ENCODE assay signal across 35 cellular contexts in genomic region chr5:57431816-57432215, GRCh38. TPM values are rescaled to one million over a fixed set of nuclear protein-coding genes. Genes with fewer than 3 reads are reported as not detected.
"Had no signal": no experiment of that assay in that cellular context is flagged by ENCODE, and none has a peak within 500 bp of the region (broad histone marks: within the 10 kb centered on the region; RNA-seq: fewer than 3 reads in every experiment).

No MANE protein-coding gene starts in this region.

- H3K4me1 Mint-ChIP-seq: activated CD4-positive, alpha-beta T cell treated with anti-CD3 and anti-CD28 coated beads, Interleukin-2, amount 10 ng/mL, durations not matched to agents 24 days and 14 days; activated naive CD8-positive, alpha-beta T cell treated with anti-CD3 and anti-CD28 coated beads for 36 hours; activated T-helper 17 cell treated with anti-CD3 and anti-CD28 coated beads, Interleukin-2, amount 50 U/mL, for 72 hours had no signal

- H3K36me3 ChIP-seq: brain microvascular endothelial cell, MG63, WERI-Rb-1 had no signal

- DNase-seq: activated CD4-positive, alpha-beta T cell treated with anti-CD3 and anti-CD28 coated beads, Interleukin-2, amount 10 ng/mL, durations not matched to agents 24 days and 14 days; activated CD4-positive, alpha-beta T cell treated with anti-CD3 and anti-CD28 coated beads, Interleukin-2, amount 50 U/mL, for 4 hours; activated CD4-positive, CD25-positive, alpha-beta regulatory T cell; activated CD8-positive, alpha-beta T cell treated with anti-CD3 and anti-CD28 coated beads for 36 hours; activated effector memory CD4-positive, alpha-beta T cell treated with anti-CD3 and anti-CD28 coated beads, Interleukin-2, amount 50 U/mL, for 16 hours; activated naive CD4-positive, alpha-beta T cell; activated naive CD4-positive, alpha-beta T cell treated with anti-CD3 and anti-CD28 coated beads, Interleukin-2, amount 50 U/mL, for 16 hours; activated naive CD8-positive, alpha-beta T cell treated with anti-CD3 and anti-CD28 coated beads for 36 hours; activated T-cell treated with anti-CD3 and anti-CD28 coated beads, Interleukin-2, amount 50 U/mL, for 1 hour; activated T-cell treated with anti-CD3 and anti-CD28 coated beads, Interleukin-2, amount 50 U/mL, for 72 hours; amniotic stem cell; aorta; brain microvascular endothelial cell; central memory CD4-positive, alpha-beta T cell; MG63; NCI-H1048; NCI-H1105 treated with DMSO at 0.1 percent for 48 hours; NCI-H1436; NCI-H1694; NCI-H1930; NCI-H2081 treated with DMSO at 0.1 percent for 48 hours; NCI-H226; NCI-H446 treated with DMSO at 0.1 percent for 48 hours; NCI-H524; NCI-H69; NCI-H82; PC-9; Right ventricle myocardium superior; T1000; WERI-Rb-1 had no signal

- H3K36me3 Mint-ChIP-seq: activated naive CD8-positive, alpha-beta T cell treated with anti-CD3 and anti-CD28 coated beads for 36 hours had no signal

- H3K4me2 ChIP-seq: PC-9 had no signal

- H3K4me3 ChIP-seq: K562, MG63, PC-9 had no signal

- H3K9me3 Mint-ChIP-seq: activated CD4-positive, alpha-beta T cell treated with anti-CD3 and anti-CD28 coated beads, Interleukin-2, amount 10 ng/mL, durations not matched to agents 24 days and 14 days; activated CD8-positive, alpha-beta T cell treated with anti-CD3 and anti-CD28 coated beads for 36 hours; activated naive CD8-positive, alpha-beta T cell treated with anti-CD3 and anti-CD28 coated beads for 36 hours; activated T-cell treated with anti-CD3 and anti-CD28 coated beads, Interleukin-2, amount 50 U/mL, for 72 hours; activated T-helper 17 cell treated with anti-CD3 and anti-CD28 coated beads, Interleukin-2, amount 50 U/mL, for 72 hours had no signal

- H3K4me3 Mint-ChIP-seq: activated CD4-positive, alpha-beta T cell treated with anti-CD3 and anti-CD28 coated beads, Interleukin-2, amount 10 ng/mL, durations not matched to agents 24 days and 14 days; activated CD8-positive, alpha-beta T cell treated with anti-CD3 and anti-CD28 coated beads for 36 hours; activated naive CD8-positive, alpha-beta T cell treated with anti-CD3 and anti-CD28 coated beads for 36 hours; activated T-cell treated with anti-CD3 and anti-CD28 coated beads, Interleukin-2, amount 50 U/mL, for 72 hours; activated T-helper 17 cell treated with anti-CD3 and anti-CD28 coated beads, Interleukin-2, amount 50 U/mL, for 72 hours had no signal

- H3K27ac Mint-ChIP-seq: activated CD4-positive, alpha-beta T cell treated with anti-CD3 and anti-CD28 coated beads, Interleukin-2, amount 10 ng/mL, durations not matched to agents 24 days and 14 days; activated CD8-positive, alpha-beta T cell treated with anti-CD3 and anti-CD28 coated beads for 36 hours; activated naive CD8-positive, alpha-beta T cell treated with anti-CD3 and anti-CD28 coated beads for 36 hours; activated T-cell treated with anti-CD3 and anti-CD28 coated beads, Interleukin-2, amount 50 U/mL, for 72 hours; activated T-helper 17 cell treated with anti-CD3 and anti-CD28 coated beads, Interleukin-2, amount 50 U/mL, for 72 hours had no signal

- H3K9me3 ChIP-seq: MG63 had no signal

- ATAC-seq: activated CD8-positive, alpha-beta T cell treated with anti-CD3 and anti-CD28 coated beads for 36 hours; activated T-cell treated with anti-CD3 and anti-CD28 coated beads, Interleukin-2, amount 50 U/mL, for 72 hours; activated T-helper 17 cell treated with anti-CD3 and anti-CD28 coated beads, Interleukin-2, amount 50 U/mL, for 72 hours; K562 had no signal

- H3K27me3 ChIP-seq: brain microvascular endothelial cell, MG63 had no signal

- H3K27ac ChIP-seq: brain microvascular endothelial cell, PC-9, WERI-Rb-1 had no signal

- H2AFZ ChIP-seq: PC-9 had no signal

RNA-seq across cellular contexts. Expression of gene ACTBL2, which starts 50.8 kb away (rescaled TPM):
- total RNA-seq: activated CD4-positive, alpha-beta T cell treated with anti-CD3 and anti-CD28 coated beads, Interleukin-2, amount 10 ng/mL, durations not matched to agents 24 days and 14 days; activated CD8-positive, alpha-beta memory T cell treated with anti-CD3 and anti-CD28 coated beads for 36 hours; activated CD8-positive, alpha-beta T cell treated with anti-CD3 and anti-CD28 coated beads for 36 hours; activated naive CD8-positive, alpha-beta T cell treated with anti-CD3 and anti-CD28 coated beads for 36 hours; activated T-cell treated with anti-CD3 and anti-CD28 coated beads, Interleukin-2, amount 50 U/mL, for 72 hours; activated T-helper 17 cell treated with anti-CD3 and anti-CD28 coated beads, Interleukin-2, amount 50 U/mL, for 72 hours; aorta; K562; Right ventricle myocardium superior; T-helper 1 cell treated with Interleukin-12 subunit alpha and Interleukin-12 subunit beta and Interleukin-4 antibody, amounts not matched to agents 30 ng/mL and 1 ng/mL, for 36 hours; T-helper 2 cell treated with Interferon-gamma antibody and Interleukin-4, amounts not matched to agents 100 ng/mL and 5 ng/mL, for 36 hours had no signal
- polyA plus RNA-seq: aorta, K562 had no signal
